1 cellular context compared by ENCODE assay signal in genomic region chr10:122730238-122730637, GRCh38.
TF ChIP-seq lines count a peak whose summit lies in the region.

No MANE protein-coding gene starts in this region.

TF ChIP-seq in IMR-90, 13 proteins besides CTCF, POLR2A, EP300 and RAD21 (continued from another document):
- TF ChIP-seq ELK1 (IDR thresholded peaks at IDR 0.05; ENCODE audit: borderline replicate concordance, low read depth, low read length) (no peak), SMC3 (IDR thresholded peaks at IDR 0.05; ENCODE audit: low read depth, low read length) (no peak), RCOR1 (IDR thresholded peaks at IDR 0.05; ENCODE audit: insufficient replicate concordance, low read length) (no peak), NFE2L2 (IDR thresholded peaks at IDR 0.05; ENCODE audit: low read depth, low read length) (no peak), MAFK (IDR thresholded peaks at IDR 0.05; ENCODE audit: low read depth, low read length) (no peak)
